In genomic region chr11:129204439-129204838, GRCh38 we compare ENCODE assay signal across 22 cellular contexts.
"Had no signal": no experiment of that assay in that cellular context is flagged by ENCODE, and none has a peak within 500 bp of the region (broad histone marks: within the 10 kb centered on the region; RNA-seq: fewer than 3 reads in every experiment).

No MANE protein-coding gene starts in this region.

- H3K4me3 Mint-ChIP-seq: dendritic cell treated with granulocyte-macrophage colony-stimulating factor and Interleukin-4, amounts not matched to agents 40 ng/mL and 50 ng/mL, for 4 days; effector memory CD8-positive, alpha-beta T cell; endodermal cell had no signal

- H3K27ac Mint-ChIP-seq: dendritic cell treated with granulocyte-macrophage colony-stimulating factor and Interleukin-4, amounts not matched to agents 40 ng/mL and 50 ng/mL, for 4 days; effector memory CD8-positive, alpha-beta T cell; endodermal cell had no signal

- H3K27me3 Mint-ChIP-seq: dendritic cell treated with granulocyte-macrophage colony-stimulating factor and Interleukin-4, amounts not matched to agents 40 ng/mL and 50 ng/mL, for 4 days; effector memory CD8-positive, alpha-beta T cell had no signal

- H3K9me3 Mint-ChIP-seq: effector memory CD8-positive, alpha-beta T cell had no signal

- ATAC-seq: effector memory CD8-positive, alpha-beta T cell; esophagus mucosa; foreskin keratinocyte; gastrocnemius medialis; gastroesophageal sphincter; heart left ventricle; heart right ventricle had no signal

- DNase-seq: colonic mucosa; cortex of kidney; dermis blood vessel endothelial cell; dorsolateral prefrontal cortex; effector CD4-positive, alpha-beta T cell; effector CD8-positive, alpha-beta T cell; effector memory CD4-positive, alpha-beta T cell; effector memory CD8-positive, alpha-beta T cell; endodermal cell; erythroblast; esophagus squamous epithelium; foreskin fibroblast; foreskin keratinocyte; foreskin melanocyte; gastrocnemius medialis; glutamatergic neuron; head of caudate nucleus; heart left ventricle; heart right ventricle had no signal
